ENCODE assay signal across 8 cellular contexts in genomic region chr1:177780096-177780700, GRCh38.
A peak's percentile ranks its signal among the peaks of the same experiment; 100 is the strongest.
DNase-seq lines count a peak whose midpoint lies in the region; ATAC-seq, FAIRE-seq and TF ChIP-seq lines count a peak whose summit lies in the region.

No MANE protein-coding gene starts in this region.

- H3K9ac ChIP-seq in H9 (ENCODE audit: extremely low read depth, insufficient read length, low read length) (no peak overlapping the region), HepG2 (ENCODE audit: insufficient read depth, low read depth, low read length) (no peak overlapping the region)

- CTCF ChIA-PET in HepG2 (lab: Yijun Ruan, JAX; ENCODE audit: low intra/inter-chr PET ratio, low total read pairs), result interaction anchor here (0.8 to 1.6 kb wide), 3 partner anchors 524 to 883 kb away, joined by 3 to 9 read pairs (median 5); no protein-coding TSS in a partner anchor

- peaks cover 0 to 4% of the 10 kb centered on the region in 2 experiments; a peak in 1 of 5 replicates for H3K9me3 Mint-ChIP-seq in H9
- peaks cover 3% of the 10 kb centered on the region for H3K9me3 Mint-ChIP-seq in activated T-cell treated with anti-CD3 and anti-CD28 coated beads, Interleukin-2, amount 50 U/mL, for 4 hours

- H3K79me2 ChIP-seq in H9 (ENCODE audit: insufficient read depth, low read length), result no peaks in the 10 kb centered on the region
- no peaks in the 10 kb centered on the region for H3K79me2 ChIP-seq in HepG2 (ENCODE audit: insufficient read depth, low read length)

- H3K9me3 ChIP-seq in H9 (ENCODE audit: control insufficient read depth, low read depth, low read length) (no peaks in the 10 kb centered on the region), HepG2 (ENCODE audit: low read length) (no peaks in the 10 kb centered on the region)

- H3K23me2 ChIP-seq in H9 (ENCODE audit: insufficient read length, low read depth, low read length, poor library complexity, severe bottlenecking), result no peaks in the 10 kb centered on the region

- peak; percentile 70 for FAIRE-seq in HepG2 (lab: Jason Lieb, UNC)

- H3K4me2 ChIP-seq in H9 (ENCODE audit: insufficient read depth, insufficient read length, low read length) (no peak overlapping the region), HepG2 (ENCODE audit: low read depth, low read length) (no peak overlapping the region)

- no peak overlapping the region for H3K56ac ChIP-seq in H9 (ENCODE audit: insufficient read length, low read depth, low read length)

- H3K27me3 ChIP-seq in H9 (ENCODE audit: insufficient read depth, low read length) (no peaks in the 10 kb centered on the region), HepG2 (ENCODE audit: control insufficient read depth in 1 of 2, insufficient read depth in 2 of 2, low read length in 2 of 2) (no peaks in the 10 kb centered on the region)

- TF ChIP-seq POLR2A in HepG2 (IDR thresholded peaks at IDR 0.05; ENCODE audit: insufficient read depth in 1 of 2, low read depth in 2 of 2, low read length in 2 of 2), result no peak

- H3K4me1 Mint-ChIP-seq in H9, result peaks cover 27 to 36% of the 10 kb centered on the region in 2 experiments
- no peaks in the 10 kb centered on the region for H3K4me1 Mint-ChIP-seq in activated T-cell treated with anti-CD3 and anti-CD28 coated beads, Interleukin-2, amount 50 U/mL, for 4 hours (ENCODE audit: low read depth)

- H3T11ph ChIP-seq in H9 (ENCODE audit: low read length), result no peak overlapping the region

- no peak overlapping the region for H2BK15ac ChIP-seq in H9 (ENCODE audit: low read depth, low read length)

- no peak overlapping the region for H4K91ac ChIP-seq in H9 (ENCODE audit: insufficient read length, low read depth, low read length)

- no peak overlapping the region for H2BK12ac ChIP-seq in H9 (ENCODE audit: insufficient read length, low read depth, low read length)

- DNase-seq in COR-L47 (lab: John Stamatoyannopoulos, UW) (peak; percentile 60), H9 (no peak), NCI-H446 treated with DMSO at 0.1 percent for 48 hours (lab: John Stamatoyannopoulos, UW) (peak; percentile 6), T47D (ENCODE audit: low read depth in 1 of 2, low spot score in 1 of 2) (peak; percentile 48 to 77), HepG2 (ENCODE audit: low spot score) (peak; percentile 63)
- DNase-seq in activated T-cell treated with anti-CD3 and anti-CD28 coated beads, Interleukin-2, amount 50 U/mL, for 4 hours, result no peak

- H3K27me3 Mint-ChIP-seq in H9 (ENCODE audit: low read depth), result no peaks in the 10 kb centered on the region
- no peaks in the 10 kb centered on the region for H3K27me3 Mint-ChIP-seq in activated T-cell treated with anti-CD3 and anti-CD28 coated beads, Interleukin-2, amount 50 U/mL, for 4 hours (ENCODE audit: low read depth)

- no peak for TF ChIP-seq EP300 in HepG2 (IDR thresholded peaks at IDR 0.05; ENCODE audit: low read depth in 2 of 2, low read length in 2 of 2)
- TF ChIP-seq EP300 in HepG2 (CRISPR knock-in tag; IDR thresholded peaks at IDR 0.05; ENCODE audit: borderline replicate concordance), result no peak

- no peak overlapping the region for H2BK20ac ChIP-seq in H9 (ENCODE audit: low read depth, low read length, poor library complexity, severe bottlenecking)

- no peaks in the 10 kb centered on the region for H3K36me3 ChIP-seq in HepG2 (replicated peaks in 1 of 2; ENCODE audit: control insufficient read depth in 1 of 2, insufficient read depth in 2 of 2, low read length in 2 of 2)

- WGBS in H9 (ENCODE audit: extremely low coverage, insufficient read length, low lambda C conversion rate), result no CpG with 5 or more reads among the region's 5 CpGs
- 19% methylated on average over 5 of the region's 5 CpGs for WGBS in HepG2 (ENCODE audit: low lambda C conversion rate)

- TF ChIP-seq RAD21 in HepG2 (CRISPR knock-in tag; IDR thresholded peaks at IDR 0.05), result peak; percentile 58

- TF ChIP-seq CTCF in H9 (conservative IDR thresholded peaks at IDR 0.05) (peak; percentile 71), HepG2 (CRISPR knock-in tag; IDR thresholded peaks at IDR 0.05) (peak; percentile 72)

- H3K4ac ChIP-seq in H9 (ENCODE audit: low read depth, low read length), result no peak overlapping the region

- no peak overlapping the region for H3K27ac ChIP-seq in H9 (ENCODE audit: insufficient read length, low read depth, low read length)
- H3K27ac ChIP-seq in HepG2 (ENCODE audit: extremely low read length, insufficient read depth, low read length), result no peak overlapping the region

- H2AK5ac ChIP-seq in H9 (ENCODE audit: insufficient read length, low read length), result no peak overlapping the region

- in situ Hi-C loops in T47D (cut with HindIII; ENCODE audit: low pct_unique_long_range_greater_than_20kb, low sequenced_read_pairs) (no loop called here), HepG2 (cut with HindIII; ENCODE audit: extremely low pct_ligation_motif_present, low pct_unique_long_range_greater_than_20kb) (loop anchor here (25.0 kb wide), 1 partner anchor 893 kb away; no protein-coding TSS in a partner anchor)

- POLR2A ChIA-PET in HepG2 (lab: Yijun Ruan, JAX), result no interaction called here

- H3K4me1 ChIP-seq in H9 (ENCODE audit: insufficient read depth, low read length) (peaks cover 4% of the 10 kb centered on the region; the same call in 1 of the 2 replicates), HepG2 (ENCODE audit: insufficient read depth, low read length) (no peaks in the 10 kb centered on the region)

- no peak overlapping the region for H4K8ac ChIP-seq in H9 (replicated peaks; ENCODE audit: insufficient read length, low read depth, low read length)

- no TSS peak for BruUV-seq in HepG2 (replicated peaks; lab: Mats Ljungman, UMichigan)

- peak; percentile 84 for ATAC-seq in HepG2
- no peak for ATAC-seq in activated T-cell treated with anti-CD3 and anti-CD28 coated beads, Interleukin-2, amount 50 U/mL, for 4 hours
- no peak for ATAC-seq in HG03457 (IDR thresholded peaks at IDR 0.05; ENCODE audit: unreplicated experiment)
- ATAC-seq in HG03565 (IDR thresholded peaks at IDR 0.05; ENCODE audit: unreplicated experiment), result no peak

- H3K4me3 Mint-ChIP-seq in H9, result no peak overlapping the region
- no peak overlapping the region for H3K4me3 Mint-ChIP-seq in activated T-cell treated with anti-CD3 and anti-CD28 coated beads, Interleukin-2, amount 50 U/mL, for 4 hours

- H4K5ac ChIP-seq in H9 (ENCODE audit: insufficient read length, low read depth, low read length), result no peak overlapping the region

- H2AFZ ChIP-seq in H9 (ENCODE audit: low read length) (no peak overlapping the region), HepG2 (ENCODE audit: low read length) (no peak overlapping the region)

- H3K27ac Mint-ChIP-seq in H9, result no peak overlapping the region

- H4K20me1 ChIP-seq in H9 (ENCODE audit: control insufficient read depth, insufficient read depth, insufficient read length) (no peaks in the 10 kb centered on the region), HepG2 (ENCODE audit: insufficient read depth, low read length) (no peaks in the 10 kb centered on the region)

- no peaks in the 10 kb centered on the region for H3K79me1 ChIP-seq in H9 (ENCODE audit: insufficient read depth, low read depth, low read length, poor library complexity, severe bottlenecking)

- H3K23ac ChIP-seq in H9 (ENCODE audit: insufficient read length, low read depth, low read length), result no peak overlapping the region

- intact Hi-C loops in HepG2 (cut with micrococcal nuclease; ENCODE audit: unreplicated experiment), result loop anchor here (1.0 to 5.0 kb wide), 4 partner anchors 166 to 883 kb away; no protein-coding TSS in a partner anchor

- no peak overlapping the region for H3K14ac ChIP-seq in H9 (ENCODE audit: insufficient read depth, low read length)

- no peak overlapping the region for H3K18ac ChIP-seq in H9 (ENCODE audit: insufficient read length, low read depth, low read length)

- H3K36me3 Mint-ChIP-seq in H9 (ENCODE audit: insufficient read depth in 1 of 3, low read depth in 3 of 3), result no peaks in the 10 kb centered on the region
- H3K36me3 Mint-ChIP-seq in activated T-cell treated with anti-CD3 and anti-CD28 coated beads, Interleukin-2, amount 50 U/mL, for 4 hours (ENCODE audit: insufficient read depth), result no peaks in the 10 kb centered on the region

- no peak overlapping the region for H2BK5ac ChIP-seq in H9 (ENCODE audit: insufficient read length, low read length)

- no peak overlapping the region for H2BK120ac ChIP-seq in H9 (ENCODE audit: low read depth, low read length, poor library complexity, severe bottlenecking)

- H3K4me3 ChIP-seq in HepG2 (replicated peaks in 1 of 3; ENCODE audit: insufficient read depth in 1 of 3, low read depth in 2 of 3, low read length in 3 of 3), result no peak overlapping the region

TF ChIP-seq in HepG2, 621 proteins besides CTCF, POLR2A, EP300 and RAD21 (continues in another document):
- TF ChIP-seq CEBPB (IDR thresholded peaks at IDR 0.05; ENCODE audit: borderline replicate concordance, low read depth, low read length) (peak; percentile 56; the same call in 1 of the 2 replicates), ZNF576 (CRISPR knock-in tag; IDR thresholded peaks at IDR 0.05) (no peak), SMC3 (IDR thresholded peaks at IDR 0.05; ENCODE audit: low read length) (peak; percentile 72), TBX2 (CRISPR knock-in tag; IDR thresholded peaks at IDR 0.05; ENCODE audit: borderline replicate concordance) (no peak), CEBPG (CRISPR knock-in tag; IDR thresholded peaks at IDR 0.05) (peak; percentile 66), ARID3A (IDR thresholded peaks at IDR 0.05; ENCODE audit: low read depth, low read length) (0 out of 2 replicates have a peak, but pooled peaks have one; percentile 21)

Comparison
In these comparisons a context has a peak if more than half of its experiments do, and no peak if none do; other contexts are left out.
1. DNase-seq: peak in COR-L47 (single experiment), NCI-H446 treated with DMSO at 0.1 percent for 48 hours (single experiment), T47D (2 of 2) and HepG2 (single experiment); none in H9 (single experiment) and activated T-cell treated with anti-CD3 and anti-CD28 coated beads, Interleukin-2, amount 50 U/mL, for 4 hours (single experiment).